Comparison of ENCODE assay signal across 8 cellular contexts in the genomic region with DNA sequence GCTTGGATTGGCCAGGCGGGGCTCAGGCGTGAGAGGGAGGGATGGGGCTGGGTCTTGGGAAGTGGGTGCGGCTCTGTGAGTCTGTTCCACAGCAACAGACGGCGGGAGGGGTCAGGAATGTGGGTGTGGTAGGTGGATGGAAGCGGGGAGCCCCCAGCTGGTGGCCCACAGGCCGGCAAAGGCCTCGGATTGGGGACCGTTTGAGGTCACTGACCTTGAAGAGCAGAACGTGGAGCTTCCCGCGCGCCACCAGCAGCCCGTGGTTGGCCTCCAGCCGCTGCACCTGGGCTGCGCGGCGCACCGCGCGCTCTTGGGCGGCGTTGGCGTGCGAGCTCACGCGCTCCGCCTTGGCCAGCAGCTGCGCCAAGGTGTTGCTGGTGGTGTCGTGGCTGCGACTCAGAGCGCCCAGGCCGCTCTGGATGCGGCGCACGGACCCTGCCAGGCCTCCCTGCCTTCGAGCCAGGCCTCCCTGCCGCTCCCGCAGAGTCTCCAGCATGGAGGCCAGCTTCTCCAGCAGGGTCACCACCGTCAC. TPM values are rescaled to one million over a fixed set of nuclear protein-coding genes. Genes with fewer than 3 reads are reported as not detected.
A peak's percentile ranks its signal among the peaks of the same experiment; 100 is the strongest.
DNase-seq lines count a peak whose midpoint lies in the region; ATAC-seq and TF ChIP-seq lines count a peak whose summit lies in the region.

No MANE protein-coding gene starts in this region.

- H3K27ac Mint-ChIP-seq in stimulated activated naive B cell treated with anti-CD40 and anti-IgM and Interleukin-4, amounts not matched to agents 10 μg/mL and 1 μg/mL and 100 μg/mL, for 72 hours: peak overlapping the region; percentile 94

- DNase-seq in ELR (ENCODE audit: low read depth) (peak; percentile 93), Peyer's patch (peak; percentile 35 to 79 (median 73)), cortex of kidney (lab: John Stamatoyannopoulos, UW) (peak; percentile 13), left kidney (ENCODE audit: low read depth, low spot score) (peak; percentile 83), HuH-7.5 (ENCODE audit: low spot score) (no peak), MV-4-11 (lab: John Stamatoyannopoulos, UW) (no peak)
- DNase-seq in stimulated activated naive B cell treated with anti-CD40 and anti-IgM and Interleukin-4, amounts not matched to agents 10 μg/mL and 1 μg/mL and 100 μg/mL, for 72 hours: peak; percentile 26

- ATAC-seq in GM21737 (IDR thresholded peaks at IDR 0.05; ENCODE audit: unreplicated experiment): peak; percentile 40
- peak; percentile 45 to 47 for ATAC-seq in stimulated activated naive B cell treated with anti-CD40 and anti-IgM and Interleukin-4, amounts not matched to agents 10 μg/mL and 1 μg/mL and 100 μg/mL, for 72 hours (replicated peaks)

- TF ChIP-seq POLR2A in Peyer's patch (IDR thresholded peaks at IDR 0.05): no peak

- H3K36me3 ChIP-seq in Peyer's patch: no peaks in the 10 kb centered on the region

- no peak for TF ChIP-seq CTCF in Peyer's patch (IDR thresholded peaks at IDR 0.05)

- H3K4me3 Mint-ChIP-seq in stimulated activated naive B cell treated with anti-CD40 and anti-IgM and Interleukin-4, amounts not matched to agents 10 μg/mL and 1 μg/mL and 100 μg/mL, for 72 hours: peak overlapping the region; percentile 82 to 83

- no peaks in the 10 kb centered on the region for H3K27me3 ChIP-seq in Peyer's patch

- H3K4me1 Mint-ChIP-seq in stimulated activated naive B cell treated with anti-CD40 and anti-IgM and Interleukin-4, amounts not matched to agents 10 μg/mL and 1 μg/mL and 100 μg/mL, for 72 hours: peaks cover 18 to 37% of the 10 kb centered on the region in 2 donors

- peak overlapping the region; percentile 77 to 95 (median 84) for H3K27ac ChIP-seq in Peyer's patch

- peaks cover 55 to 90% of the 10 kb centered on the region in 2 donors for H3K27me3 Mint-ChIP-seq in stimulated activated naive B cell treated with anti-CD40 and anti-IgM and Interleukin-4, amounts not matched to agents 10 μg/mL and 1 μg/mL and 100 μg/mL, for 72 hours

- H3K9me3 Mint-ChIP-seq in stimulated activated naive B cell treated with anti-CD40 and anti-IgM and Interleukin-4, amounts not matched to agents 10 μg/mL and 1 μg/mL and 100 μg/mL, for 72 hours: peaks cover 0 to 1% of the 10 kb centered on the region in 2 donors

- peak overlapping the region; percentile 21 to 59 (median 40) for H3K4me3 ChIP-seq in Peyer's patch

- H3K9me3 ChIP-seq in Peyer's patch: no peaks in the 10 kb centered on the region

- H3K36me3 Mint-ChIP-seq in stimulated activated naive B cell treated with anti-CD40 and anti-IgM and Interleukin-4, amounts not matched to agents 10 μg/mL and 1 μg/mL and 100 μg/mL, for 72 hours: no peaks in the 10 kb centered on the region

- peaks cover 0 to 7% (median 0%) of the 10 kb centered on the region in 4 donors for H3K4me1 ChIP-seq in Peyer's patch

RNA-seq across cellular contexts. Expression of a gene that starts 0.4 kb away (rescaled TPM):
- total RNA-seq in Peyer's patch: 10 to 100 TPM in 3 of 4 donors, 1 to 10 TPM in 1; 6.5 to 40.4 (median 17.2) TPM

Comparison
In these comparisons a context has a peak if more than half of its experiments do, and no peak if none do; other contexts are left out.
1. DNase-seq: peak in ELR (single experiment), Peyer's patch (3 of 3), cortex of kidney (single experiment), left kidney (single experiment) and stimulated activated naive B cell treated with anti-CD40 and anti-IgM and Interleukin-4, amounts not matched to agents 10 μg/mL and 1 μg/mL and 100 μg/mL, for 72 hours (single experiment); none in HuH-7.5 (single experiment) and MV-4-11 (single experiment).